8 cellular contexts compared by ENCODE assay signal in genomic region chr2:48343571-48344440, GRCh38. TPM values are rescaled to one million over a fixed set of nuclear protein-coding genes. Genes with fewer than 3 reads are reported as not detected.
DNase-seq lines count a peak whose midpoint lies in the region; ATAC-seq and TF ChIP-seq lines count a peak whose summit lies in the region.

No MANE protein-coding gene starts in this region.

- CTCF ChIA-PET in Calu3 (lab: Charles Lee): no interaction called here

- H3K27me3 ChIP-seq in muscle layer of duodenum (ENCODE audit: low read depth, low read length) (no peaks in the 10 kb centered on the region), aorta (ENCODE audit: control insufficient read depth in 1 of 2, insufficient read depth in 2 of 2, low read length in 1 of 2) (no peaks in the 10 kb centered on the region)

- 54 to 56% methylated on average over 6 of the region's 6 CpGs for WGBS in aorta, 2 donors

- H3K4me3 ChIP-seq in cardiac fibroblast (replicated peaks in 1 of 2; ENCODE audit: low read depth in 2 of 2, low read length in 2 of 2) (peak overlapping the region; percentile 12), muscle layer of duodenum (ENCODE audit: low read depth in 1 of 2, low read length in 2 of 2) (peak overlapping the region in 1 of 2 donors; percentile 40), aorta (ENCODE audit: low read length in 2 of 2) (peak overlapping the region in 1 of 2 donors; percentile 41)

- H3K4me3 Mint-ChIP-seq in Calu3 (ENCODE audit: low read depth, unreplicated experiment): peak overlapping the region; percentile 66
- no peak overlapping the region for H3K4me3 Mint-ChIP-seq in nephron progenitor cell

- H3K27ac ChIP-seq in muscle layer of duodenum (ENCODE audit: low read length): peak overlapping the region; percentile 12
- no peak overlapping the region for H3K27ac ChIP-seq in aorta (ENCODE audit: low read depth in 1 of 2, low read length in 2 of 2)

- peak; percentile 83 for ATAC-seq in GM21529 (IDR thresholded peaks at IDR 0.05; ENCODE audit: unreplicated experiment)
- ATAC-seq in aorta (ENCODE audit: low FRiP score): no peak

- H3K9me3 ChIP-seq in muscle layer of duodenum (ENCODE audit: control insufficient read depth in 1 of 2, low read length in 2 of 2) (peaks cover 8 to 9% of the 10 kb centered on the region in 2 donors), aorta (ENCODE audit: control insufficient read depth, low read length) (no peaks in the 10 kb centered on the region)

- intact Hi-C loops in Calu3 (cut with micrococcal nuclease; ENCODE audit: unreplicated experiment) (loop anchor here (2.0 kb wide), 1 partner anchor 27 kb away; no protein-coding TSS in a partner anchor), aorta (cut with DNase I) (no loop called here)

- DNase-seq in Calu3 (no peak), LoVo (ENCODE audit: low spot score) (peak; percentile 44), cardiac fibroblast (ENCODE audit: low read depth in 2 of 2) (peak; percentile 72 to 85), aorta (no peak), nephron progenitor cell (no peak)
- no peak for DNase-seq in stimulated activated CD4-positive, alpha-beta T cell treated with anti-CD3 and anti-CD28 coated beads, Interleukin-2, amount 100 ng/mL, for 24 hours

- peaks cover 0 to 3% of the 10 kb centered on the region in 2 donors for H3K36me3 ChIP-seq in muscle layer of duodenum (ENCODE audit: control insufficient read depth in 1 of 2, insufficient read depth in 2 of 2, low read length in 2 of 2)
- no peaks in the 10 kb centered on the region for H3K36me3 ChIP-seq in aorta (ENCODE audit: control insufficient read depth in 1 of 2, insufficient read depth in 2 of 2, low read length in 1 of 2)

- no peak for TF ChIP-seq CTCF in Calu3 (IDR thresholded peaks at IDR 0.05; ENCODE audit: unreplicated experiment)
- no peak for TF ChIP-seq CTCF in cardiac fibroblast (IDR thresholded peaks at IDR 0.05; ENCODE audit: low read depth, low read length)
- TF ChIP-seq CTCF in nephron progenitor cell (IDR thresholded peaks at IDR 0.05): no peak

- H3K4me1 ChIP-seq in muscle layer of duodenum (ENCODE audit: control insufficient read depth in 1 of 2, insufficient read depth in 2 of 2, low read length in 2 of 2): peaks cover 3 to 12% of the 10 kb centered on the region in 2 donors
- H3K4me1 ChIP-seq in aorta (ENCODE audit: control insufficient read depth in 1 of 2, insufficient read depth in 2 of 2, low read length in 2 of 2): peaks cover 2 to 3% of the 10 kb centered on the region in 2 donors

- H3K4me1 Mint-ChIP-seq in Calu3 (ENCODE audit: low read depth, unreplicated experiment) (peaks cover 21% of the 10 kb centered on the region), nephron progenitor cell (no peaks in the 10 kb centered on the region)

- H3K27ac Mint-ChIP-seq in Calu3 (ENCODE audit: unreplicated experiment) (peak overlapping the region; percentile 78), nephron progenitor cell (no peak overlapping the region)

- H3K9me3 Mint-ChIP-seq in Calu3 (ENCODE audit: low read depth, unreplicated experiment) (peaks cover 5% of the 10 kb centered on the region), nephron progenitor cell (peaks cover 33% of the 10 kb centered on the region)

- H3K27me3 Mint-ChIP-seq in Calu3 (ENCODE audit: unreplicated experiment): no peaks in the 10 kb centered on the region
- no peaks in the 10 kb centered on the region for H3K27me3 Mint-ChIP-seq in nephron progenitor cell (ENCODE audit: low read depth, poor library complexity)

- peaks cover 31% of the 10 kb centered on the region for H3K36me3 Mint-ChIP-seq in Calu3 (ENCODE audit: insufficient read depth, unreplicated experiment)
- peaks cover 30% of the 10 kb centered on the region for H3K36me3 Mint-ChIP-seq in nephron progenitor cell (ENCODE audit: low read depth)

- BruUV-seq in Calu3 (replicated peaks; lab: Mats Ljungman, UMichigan): no TSS peak

RNA-seq across cellular contexts. Expression of gene FOXN2, which starts 29.3 kb away (rescaled TPM):
- total RNA-seq in Calu3 (2022) (30.7 and 33.2 TPM in 2 replicates), aorta (10 to 100 TPM; 25.6 to 28.4 TPM)
- polyA plus RNA-seq in aorta: 1 to 10 TPM; 5.9 to 6.6 TPM

Comparison
In these comparisons a context has a peak if more than half of its experiments do, and no peak if none do; other contexts are left out.
1. DNase-seq: peak in LoVo (single experiment) and cardiac fibroblast (2 of 2); none in Calu3 (single experiment), aorta (0 of 2), nephron progenitor cell (single experiment) and stimulated activated CD4-positive, alpha-beta T cell treated with anti-CD3 and anti-CD28 coated beads, Interleukin-2, amount 100 ng/mL, for 24 hours (0 of 2).